Comparison of ENCODE assay signal across 20 cellular contexts in the genomic region with DNA sequence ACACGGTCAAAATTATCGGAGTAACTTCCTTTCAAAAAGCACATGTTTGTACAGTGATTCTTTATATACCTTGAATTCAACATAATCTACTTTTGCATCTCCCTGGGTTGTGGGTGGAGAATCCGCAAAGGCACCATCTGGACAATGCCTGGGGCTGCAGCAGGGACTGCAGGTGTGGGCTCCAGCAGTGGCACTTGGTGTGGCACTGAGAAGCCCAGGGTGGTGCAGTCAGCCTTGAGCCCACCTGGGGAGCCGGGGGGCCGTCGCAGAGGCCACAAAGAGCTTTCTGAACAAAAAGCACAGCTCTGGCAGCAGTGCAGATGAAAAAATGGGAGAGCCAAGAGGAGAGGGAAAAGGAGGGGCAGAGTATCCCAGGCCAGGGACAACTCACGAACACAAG. TPM values are rescaled to one million over a fixed set of nuclear protein-coding genes. Genes with fewer than 3 reads are reported as not detected.
DNase-seq lines count a peak whose midpoint lies in the region; ATAC-seq and TF ChIP-seq lines count a peak whose summit lies in the region.
"Had no signal": no experiment of that assay in that cellular context is flagged by ENCODE, and none has a peak within 500 bp of the region (broad histone marks: within the 10 kb centered on the region; RNA-seq: fewer than 3 reads in every experiment).

No MANE protein-coding gene starts in this region.

- no peak overlapping the region for H4K12ac ChIP-seq in trophoblast cell (ENCODE audit: low read depth, low read length)

- no peak overlapping the region for H4K8ac ChIP-seq in trophoblast cell (ENCODE audit: low read depth, low read length)

- no peak overlapping the region for H3K14ac ChIP-seq in trophoblast cell (ENCODE audit: low read length)

- H2BK5ac ChIP-seq in trophoblast cell (ENCODE audit: low read depth, low read length, poor library complexity), result no peak overlapping the region

- H3K9me3 Mint-ChIP-seq in endodermal cell, result no peaks in the 10 kb centered on the region
- peaks cover 0 to 2% (median 0%) of the 10 kb centered on the region in 6 donors for H3K9me3 Mint-ChIP-seq in immature natural killer cell
- H3K9me3 Mint-ChIP-seq: CD4-positive, alpha-beta T cell; HFFc6; T-helper 1 cell treated with Interleukin-12 subunit alpha and Interleukin-12 subunit beta and Interleukin-4 antibody, amounts not matched to agents 30 μg/mL and 1 μg/mL, for 36 hours had no signal

- no peak overlapping the region for H3K18ac ChIP-seq in trophoblast cell (ENCODE audit: low read length)

- 86 to 88% methylated on average over 6 to 7 of the region's 7 CpGs for WGBS in endodermal cell (ENCODE audit: insufficient coverage in 1 of 2, insufficient read length in 1 of 2), 2 experiments
- no CpG with 5 or more reads among the region's 7 CpGs for WGBS in trophoblast cell (ENCODE audit: extremely low coverage, insufficient coverage, insufficient read length)

- H3K36me3 ChIP-seq in endodermal cell (ENCODE audit: control insufficient read depth, insufficient read depth, low read length), result peaks cover 20% of the 10 kb centered on the region
- no peaks in the 10 kb centered on the region for H3K36me3 ChIP-seq in trophoblast cell (ENCODE audit: control insufficient read depth in 1 of 2, insufficient read depth in 2 of 2, low read length in 2 of 2)
- no peaks in the 10 kb centered on the region for H3K36me3 ChIP-seq in effector memory CD4-positive, alpha-beta T cell (ENCODE audit: control insufficient read depth, insufficient read depth, low read length)
- H3K36me3 ChIP-seq: MG63 had no signal

- H3K27me3 ChIP-seq in endodermal cell (ENCODE audit: control insufficient read depth, insufficient read depth, low read length, poor library complexity, severe bottlenecking) (no peaks in the 10 kb centered on the region), trophoblast cell (ENCODE audit: insufficient read depth, low read length) (no peaks in the 10 kb centered on the region)
- no peaks in the 10 kb centered on the region for H3K27me3 ChIP-seq in effector memory CD4-positive, alpha-beta T cell (replicated peaks; ENCODE audit: control insufficient read depth, insufficient read depth, low read length, poor library complexity, severe bottlenecking)
- H3K27me3 ChIP-seq: MG63 had no signal

- no peak overlapping the region for H3K9ac ChIP-seq in endodermal cell (ENCODE audit: extremely low read depth, low read length, poor library complexity, severe bottlenecking)
- H3K9ac ChIP-seq in trophoblast cell (ENCODE audit: low read length), result no peak overlapping the region
- H3K9ac ChIP-seq: GM23248 had no signal

- H2BK120ac ChIP-seq in trophoblast cell (ENCODE audit: insufficient read depth, low read length, poor library complexity), result no peak overlapping the region

- no peak overlapping the region for H4K91ac ChIP-seq in trophoblast cell (ENCODE audit: low read depth, low read length)

- DNase-seq in Right ventricle myocardium superior, result no peak
- DNase-seq in left cardiac atrium, result no peak
- peak; percentile 64 for DNase-seq in NCI-H345 (lab: John Stamatoyannopoulos, UW)
- no peak for DNase-seq in endodermal cell
- DNase-seq in trophoblast cell, result no peak
- no peak for DNase-seq in immature natural killer cell
- no peak for DNase-seq in effector memory CD4-positive, alpha-beta T cell
- DNase-seq: CD4-positive, alpha-beta T cell; DND-41; GM23248; HFFc6; MG63; NCI-H1092; NCI-H187 treated with DMSO at 0.1 percent for 48 hours; NCI-H2227 treated with DMSO at 0.1 percent for 48 hours; NCI-H526 treated with DMSO at 0.1 percent for 48 hours; SHP77 treated with DMSO at 0.1 percent for 48 hours had no signal

- H3K27ac ChIP-seq in endodermal cell (ENCODE audit: low read depth, low read length) (no peak overlapping the region), trophoblast cell (ENCODE audit: low read depth, low read length) (no peak overlapping the region)
- no peak overlapping the region for H3K27ac ChIP-seq in effector memory CD4-positive, alpha-beta T cell (ENCODE audit: insufficient read depth, low read length, poor library complexity, severe bottlenecking)
- H3K27ac ChIP-seq: GM23248 had no signal

- H2AFZ ChIP-seq in trophoblast cell (ENCODE audit: insufficient read depth, low read length, poor library complexity), result no peak overlapping the region
- H2AFZ ChIP-seq: GM23248 had no signal

- H3K27me3 Mint-ChIP-seq in endodermal cell (ENCODE audit: insufficient read depth), result no peaks in the 10 kb centered on the region
- H3K27me3 Mint-ChIP-seq in immature natural killer cell (ENCODE audit: low read depth in 3 of 3), result peaks cover 0 to 4% (median 0%) of the 10 kb centered on the region in 3 donors

- H3K4me3 Mint-ChIP-seq in endodermal cell, result no peak overlapping the region
- H3K4me3 Mint-ChIP-seq in immature natural killer cell, result no peak overlapping the region
- H3K4me3 Mint-ChIP-seq: CD4-positive, alpha-beta T cell; HFFc6; T-helper 1 cell treated with Interleukin-12 subunit alpha and Interleukin-12 subunit beta and Interleukin-4 antibody, amounts not matched to agents 30 μg/mL and 1 μg/mL, for 36 hours had no signal

- no peak for TF ChIP-seq CTCF in endodermal cell (conservative IDR thresholded peaks at IDR 0.05)

- no peak overlapping the region for H3K4me2 ChIP-seq in trophoblast cell (ENCODE audit: low read length)

- H3K79me1 ChIP-seq in trophoblast cell (ENCODE audit: low read length), result no peaks in the 10 kb centered on the region

- H3K4me1 Mint-ChIP-seq in endodermal cell, result peaks cover 40% of the 10 kb centered on the region
- no peaks in the 10 kb centered on the region for H3K4me1 Mint-ChIP-seq in immature natural killer cell

- H3K9me3 ChIP-seq in endodermal cell (ENCODE audit: control insufficient read depth, low read length), result peaks cover 6% of the 10 kb centered on the region
- H3K9me3 ChIP-seq in trophoblast cell (ENCODE audit: insufficient read depth, low read depth, low read length), result peaks cover 2% of the 10 kb centered on the region
- no peaks in the 10 kb centered on the region for H3K9me3 ChIP-seq in effector memory CD4-positive, alpha-beta T cell (ENCODE audit: control insufficient read depth, low read length)
- H3K9me3 ChIP-seq: MG63 had no signal

- H3K36me3 Mint-ChIP-seq in endodermal cell (ENCODE audit: low read depth) (peaks cover 18% of the 10 kb centered on the region), immature natural killer cell (no peaks in the 10 kb centered on the region)

- intact Hi-C loops in Right ventricle myocardium superior (cut with DNase I), result no loop called here
- intact Hi-C loops in left cardiac atrium (cut with DNase I), result no loop called here

- no peak overlapping the region for H2AK5ac ChIP-seq in trophoblast cell (ENCODE audit: low read length)

- peaks cover 7% of the 10 kb centered on the region for H3K4me1 ChIP-seq in endodermal cell (ENCODE audit: control insufficient read depth, insufficient read depth, low read length)
- H3K4me1 ChIP-seq in trophoblast cell (ENCODE audit: control insufficient read depth in 1 of 2, insufficient read depth in 2 of 2, low read length in 2 of 2), result no peaks in the 10 kb centered on the region
- no peaks in the 10 kb centered on the region for H3K4me1 ChIP-seq in effector memory CD4-positive, alpha-beta T cell (ENCODE audit: control insufficient read depth, insufficient read depth, low read length, poor library complexity, severe bottlenecking)

- no peak overlapping the region for H2BK12ac ChIP-seq in trophoblast cell (ENCODE audit: low read length)

- no peak overlapping the region for H3K23ac ChIP-seq in trophoblast cell (ENCODE audit: low read length)

- H3K27ac Mint-ChIP-seq in endodermal cell (peak overlapping the region; percentile 76), immature natural killer cell (no peak overlapping the region)
- H3K27ac Mint-ChIP-seq: CD4-positive, alpha-beta T cell; HFFc6; T-helper 1 cell treated with Interleukin-12 subunit alpha and Interleukin-12 subunit beta and Interleukin-4 antibody, amounts not matched to agents 30 μg/mL and 1 μg/mL, for 36 hours had no signal

- peak; percentile 7 for ATAC-seq in Right ventricle myocardium superior (ENCODE audit: poor library complexity)
- no peak for ATAC-seq in left cardiac atrium
- no peak for ATAC-seq in GM18511 (IDR thresholded peaks at IDR 0.05; ENCODE audit: unreplicated experiment)
- ATAC-seq: GM12878 had no signal

- H3K4me3 ChIP-seq in endodermal cell (ENCODE audit: low read length) (no peak overlapping the region), trophoblast cell (ENCODE audit: low read depth, low read length) (no peak overlapping the region)
- no peak overlapping the region for H3K4me3 ChIP-seq in effector memory CD4-positive, alpha-beta T cell (ENCODE audit: insufficient read depth, low read depth, low read length, poor library complexity, severe bottlenecking)
- H3K4me3 ChIP-seq: GM12878, GM23248, MG63 had no signal

- peak overlapping the region; percentile 10 for H3K4ac ChIP-seq in trophoblast cell (ENCODE audit: low read depth, low read length)

- peaks cover 3% of the 10 kb centered on the region for H3K79me2 ChIP-seq in trophoblast cell (ENCODE audit: control insufficient read depth, insufficient read depth, low read length, poor library complexity)

RNA-seq across cellular contexts. Expression of gene PARD3, which starts 22.2 kb away (rescaled TPM):
- total RNA-seq in Right ventricle myocardium superior (33.5 TPM), left cardiac atrium (10 to 100 TPM; 23.1 to 29.7 TPM), endodermal cell (10 to 100 TPM; 59.6 to 74.6 TPM)
- 44.8 TPM for polyA plus RNA-seq in endodermal cell (2013, experiment 1 of 2)
- polyA plus RNA-seq in endodermal cell (2013, experiment 2 of 2), result 44.5 TPM
- 35.9 and 38.6 TPM in 2 replicates for polyA plus RNA-seq in trophoblast cell (2013)
- under 1 TPM in 1 of 3 donors, not detected in 2; 0.72 TPM for polyA plus RNA-seq in immature natural killer cell
